8 cellular contexts compared by ENCODE assay signal in the genomic region with DNA sequence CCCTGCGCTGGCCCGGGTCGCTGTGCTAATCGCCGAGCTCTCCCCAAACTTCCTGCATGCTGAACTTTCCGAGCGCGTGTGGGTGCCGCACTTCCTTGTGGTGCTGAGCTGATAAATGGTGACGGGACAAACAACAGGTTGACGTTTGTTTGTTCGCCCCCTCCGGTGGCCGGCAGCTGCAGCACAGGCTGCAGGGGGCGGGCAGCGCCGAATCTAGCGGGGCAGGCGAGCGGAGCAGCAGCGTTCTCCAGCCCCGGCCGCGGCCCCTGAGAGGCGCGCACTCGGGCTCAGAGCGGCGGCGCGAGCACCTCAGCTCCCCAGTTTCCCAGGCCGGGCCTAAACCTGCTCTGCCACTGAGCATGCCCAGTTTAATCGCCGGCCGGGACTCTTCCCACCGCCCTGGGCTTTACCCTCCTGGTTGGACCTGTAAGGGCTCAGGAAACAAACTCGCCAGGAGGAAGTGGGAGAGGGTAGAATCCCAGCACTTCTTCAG. TPM values are rescaled to one million over a fixed set of nuclear protein-coding genes. Genes with fewer than 3 reads are reported as not detected.
DNase-seq lines count a peak whose midpoint lies in the region; ATAC-seq lines count a peak whose summit lies in the region.

Gene PDGFD (minus strand): TSS at position 120 of the 493 bp plus-strand sequence.

- H3K9me3 Mint-ChIP-seq in activated T-helper 2 cell treated with anti-CD3 and anti-CD28 coated beads, Interferon-gamma antibody, Interleukin-2, Interleukin-4, amounts not matched to agents 10 μg/mL and 5 μg/mL and 100 μg/mL, durations not matched to agents 14 hours and 24 hours and 36 hours, result no peaks in the 10 kb centered on the region

- peaks cover 27% of the 10 kb centered on the region for H3K27me3 Mint-ChIP-seq in activated T-helper 2 cell treated with anti-CD3 and anti-CD28 coated beads, Interferon-gamma antibody, Interleukin-2, Interleukin-4, amounts not matched to agents 10 μg/mL and 5 μg/mL and 100 μg/mL, durations not matched to agents 14 hours and 24 hours and 36 hours (ENCODE audit: low read depth)

- intact Hi-C loops in activated T-helper 2 cell treated with anti-CD3 and anti-CD28 coated beads, Interferon-gamma antibody, Interleukin-2, Interleukin-4, amounts not matched to agents 10 μg/mL and 5 μg/mL and 100 μg/mL, durations not matched to agents 14 hours and 24 hours and 36 hours (cut with micrococcal nuclease), result no loop called here
- intact Hi-C loops in cardiac septum (cut with DNase I), result loop anchor here (5.0 kb wide), 1 partner anchor 357 kb away; no protein-coding TSS in a partner anchor
- intact Hi-C loops in posterior cingulate gyrus (cut with DNase I), result no loop called here

- H3K36me3 Mint-ChIP-seq in activated T-helper 2 cell treated with anti-CD3 and anti-CD28 coated beads, Interferon-gamma antibody, Interleukin-2, Interleukin-4, amounts not matched to agents 10 μg/mL and 5 μg/mL and 100 μg/mL, durations not matched to agents 14 hours and 24 hours and 36 hours (ENCODE audit: low read depth), result no peaks in the 10 kb centered on the region

- ATAC-seq in GM18858 (IDR thresholded peaks at IDR 0.05; ENCODE audit: unreplicated experiment) (peak; percentile 95), HG03025 (IDR thresholded peaks at IDR 0.05; ENCODE audit: low FRiP score, unreplicated experiment) (peak; percentile 97)

- no peak within 1 kb of the TSS for H3K27ac Mint-ChIP-seq in activated T-helper 2 cell treated with anti-CD3 and anti-CD28 coated beads, Interferon-gamma antibody, Interleukin-2, Interleukin-4, amounts not matched to agents 10 μg/mL and 5 μg/mL and 100 μg/mL, durations not matched to agents 14 hours and 24 hours and 36 hours

- H3K4me3 Mint-ChIP-seq in activated T-helper 2 cell treated with anti-CD3 and anti-CD28 coated beads, Interferon-gamma antibody, Interleukin-2, Interleukin-4, amounts not matched to agents 10 μg/mL and 5 μg/mL and 100 μg/mL, durations not matched to agents 14 hours and 24 hours and 36 hours (ENCODE audit: low read depth), result peak within 1 kb of the TSS; percentile 54

- H3K4me1 Mint-ChIP-seq in activated T-helper 2 cell treated with anti-CD3 and anti-CD28 coated beads, Interferon-gamma antibody, Interleukin-2, Interleukin-4, amounts not matched to agents 10 μg/mL and 5 μg/mL and 100 μg/mL, durations not matched to agents 14 hours and 24 hours and 36 hours (ENCODE audit: low read depth), result peaks cover 4% of the 10 kb centered on the region

- DNase-seq in AG08396 (ENCODE audit: low spot score) (peak; percentile 61), NCI-H524 (lab: John Stamatoyannopoulos, UW) (peak; percentile 31 to 56), cardiac septum (ENCODE audit: low spot score) (peak; percentile 81), posterior cingulate gyrus (peak in 9 of 10 donors; percentile 10 to 89 (median 24)), pons (ENCODE audit: low spot score) (no peak)
- no peak for DNase-seq in activated T-helper 2 cell treated with anti-CD3 and anti-CD28 coated beads, Interferon-gamma antibody, Interleukin-2, Interleukin-4, amounts not matched to agents 10 μg/mL and 5 μg/mL and 100 μg/mL, durations not matched to agents 14 hours and 24 hours and 36 hours (ENCODE audit: low spot score)

RNA-seq across cellular contexts. Expression of gene PDGFD, which starts in this region (rescaled TPM):
- not detected in 2 replicates for total RNA-seq in activated T-helper 2 cell treated with anti-CD3 and anti-CD28 coated beads, Interferon-gamma antibody, Interleukin-2, Interleukin-4, amounts not matched to agents 10 μg/mL and 5 μg/mL and 100 μg/mL, durations not matched to agents 14 hours and 24 hours and 36 hours
- total RNA-seq in cardiac septum, result 19.6 TPM

Comparison
In these comparisons a context has a peak if more than half of its experiments do, and no peak if none do; other contexts are left out.
1. RNA of gene PDGFD (total RNA-seq): 19.6 TPM in cardiac septum (single experiment); not detected in activated T-helper 2 cell treated with anti-CD3 and anti-CD28 coated beads, Interferon-gamma antibody, Interleukin-2, Interleukin-4, amounts not matched to agents 10 μg/mL and 5 μg/mL and 100 μg/mL, durations not matched to agents 14 hours and 24 hours and 36 hours; every median in the first group is over 10 times any median in the second.
2. DNase-seq: peak in AG08396 (single experiment), NCI-H524 (2 of 2), cardiac septum (single experiment) and posterior cingulate gyrus (9 of 10); none in activated T-helper 2 cell treated with anti-CD3 and anti-CD28 coated beads, Interferon-gamma antibody, Interleukin-2, Interleukin-4, amounts not matched to agents 10 μg/mL and 5 μg/mL and 100 μg/mL, durations not matched to agents 14 hours and 24 hours and 36 hours (single experiment) and pons (single experiment).